Comparison of ENCODE assay signal across 8 cellular contexts in the genomic region with DNA sequence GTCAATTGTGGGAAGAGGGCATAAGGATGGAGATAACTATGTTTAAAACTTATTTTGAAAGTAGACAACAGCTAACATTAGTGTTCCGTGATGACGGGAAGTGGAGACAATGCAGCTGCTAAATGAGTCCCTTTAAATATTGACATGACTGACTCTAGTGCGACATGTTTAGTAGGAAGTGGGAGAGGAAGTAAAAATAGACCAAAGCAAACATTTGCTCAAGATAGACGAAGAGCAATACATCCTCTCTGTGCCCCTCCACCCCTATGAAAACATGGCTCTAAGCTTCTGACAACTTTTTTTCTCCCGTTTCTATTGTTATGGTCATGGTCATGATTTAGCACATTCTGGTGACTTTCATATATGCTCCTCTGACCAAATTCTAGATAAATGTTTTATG. TPM values are rescaled to one million over a fixed set of nuclear protein-coding genes. Genes with fewer than 3 reads are reported as not detected.
DNase-seq lines count a peak whose midpoint lies in the region; ATAC-seq and TF ChIP-seq lines count a peak whose summit lies in the region.

No MANE protein-coding gene starts in this region.

- peak overlapping the region; percentile 62 for H3K27ac Mint-ChIP-seq in activated naive CD4-positive, alpha-beta T cell treated with anti-CD3 and anti-CD28 coated beads, Interleukin-2, amount 10 ng/mL, durations not matched to agents 7 days and 5 days
- no peak overlapping the region for H3K27ac Mint-ChIP-seq in nephron progenitor cell

- H3K27me3 Mint-ChIP-seq in activated naive CD4-positive, alpha-beta T cell treated with anti-CD3 and anti-CD28 coated beads, Interleukin-2, amount 10 ng/mL, durations not matched to agents 7 days and 5 days: no peaks in the 10 kb centered on the region
- H3K27me3 Mint-ChIP-seq in nephron progenitor cell (ENCODE audit: low read depth, poor library complexity): no peaks in the 10 kb centered on the region

- TF ChIP-seq CTCF in coronary artery (IDR thresholded peaks at IDR 0.05): no peak
- no peak for TF ChIP-seq CTCF in tibial nerve (IDR thresholded peaks at IDR 0.05)
- no peak for TF ChIP-seq CTCF in nephron progenitor cell (IDR thresholded peaks at IDR 0.05)

- peak; percentile 24 for DNase-seq in activated naive CD4-positive, alpha-beta T cell treated with anti-CD3 and anti-CD28 coated beads, Interleukin-2, amount 10 ng/mL, durations not matched to agents 7 days and 5 days
- DNase-seq in activated naive CD4-positive, alpha-beta T cell treated with Interleukin-2 at 50 U/mL for 16 hours: no peak
- DNase-seq in coronary artery (ENCODE audit: low spot score) (no peak), tibial nerve (ENCODE audit: low spot score in 2 of 2) (no peak), nephron progenitor cell (no peak), NCI-H1930 (lab: John Stamatoyannopoulos, UW) (no peak)
- DNase-seq in stimulated activated naive CD4-positive, alpha-beta T cell treated with Interleukin-2 at 50 U/mL for 16 hours (lab: John Stamatoyannopoulos, UW): no peak

- H3K4me1 Mint-ChIP-seq in activated naive CD4-positive, alpha-beta T cell treated with anti-CD3 and anti-CD28 coated beads, Interleukin-2, amount 10 ng/mL, durations not matched to agents 7 days and 5 days: peaks cover 42% of the 10 kb centered on the region
- H3K4me1 Mint-ChIP-seq in nephron progenitor cell: peaks cover 29% of the 10 kb centered on the region

- CTCF ChIA-PET in activated naive CD4-positive, alpha-beta T cell treated with anti-CD3 and anti-CD28 coated beads, Interleukin-2, amount 10 ng/mL, durations not matched to agents 7 days and 5 days (lab: Charles Lee): interaction anchor here (1.0 to 2.5 kb wide), 3 partner anchors 22 to 519 kb away, joined by 3 to 7 read pairs (median 3); no protein-coding TSS in a partner anchor

- H3K27ac ChIP-seq in coronary artery (peak overlapping the region in 1 of 2 donors; percentile 13), tibial nerve (peak overlapping the region in 1 of 4 donors; percentile 48)

- no peak for TF ChIP-seq POLR2A in tibial nerve (IDR thresholded peaks at IDR 0.05)

- peak; percentile 40 for ATAC-seq in HG03558 (IDR thresholded peaks at IDR 0.05; ENCODE audit: extremely low read depth, unreplicated experiment)

- peak; percentile 39 to 67 for TF ChIP-seq EP300 in tibial nerve (IDR thresholded peaks at IDR 0.05)

- H3K9me3 ChIP-seq in tibial nerve: no peaks in the 10 kb centered on the region

- no peaks in the 10 kb centered on the region for H3K27me3 ChIP-seq in tibial nerve

- peaks cover 2% of the 10 kb centered on the region for H3K9me3 Mint-ChIP-seq in activated naive CD4-positive, alpha-beta T cell treated with anti-CD3 and anti-CD28 coated beads, Interleukin-2, amount 10 ng/mL, durations not matched to agents 7 days and 5 days
- no peaks in the 10 kb centered on the region for H3K9me3 Mint-ChIP-seq in nephron progenitor cell

- 38 to 47% methylated on average over 5 of the region's 5 CpGs for WGBS in tibial nerve, 2 donors

- H3K36me3 Mint-ChIP-seq in activated naive CD4-positive, alpha-beta T cell treated with anti-CD3 and anti-CD28 coated beads, Interleukin-2, amount 10 ng/mL, durations not matched to agents 7 days and 5 days: peaks cover 9% of the 10 kb centered on the region
- no peaks in the 10 kb centered on the region for H3K36me3 Mint-ChIP-seq in nephron progenitor cell (ENCODE audit: low read depth)

- peaks cover 0 to 10% (median 0%) of the 10 kb centered on the region in 4 donors for H3K4me1 ChIP-seq in tibial nerve

- no peaks in the 10 kb centered on the region for H3K36me3 ChIP-seq in tibial nerve

- H3K4me3 Mint-ChIP-seq in activated naive CD4-positive, alpha-beta T cell treated with anti-CD3 and anti-CD28 coated beads, Interleukin-2, amount 10 ng/mL, durations not matched to agents 7 days and 5 days: no peak overlapping the region
- no peak overlapping the region for H3K4me3 Mint-ChIP-seq in nephron progenitor cell

- H3K4me3 ChIP-seq in coronary artery: peak overlapping the region; percentile 24
- no peak overlapping the region for H3K4me3 ChIP-seq in tibial nerve

RNA-seq across cellular contexts. Expression of gene HMCN1, which starts 60.0 kb away (rescaled TPM):
- 10 to 100 TPM in 1 of 4 donors, 1 to 10 TPM in 3; 2.1 to 13.3 (median 3.9) TPM for total RNA-seq in tibial nerve
